ENCODE assay signal across 2 cellular contexts in genomic region chr1:228142616-228143203, GRCh38.
TF ChIP-seq lines count a peak whose summit lies in the region.

No MANE protein-coding gene starts in this region.

TF ChIP-seq in SK-N-SH, 30 proteins besides CTCF, POLR2A, EP300 and RAD21:
- no peak for TF ChIP-seq MXI1 (IDR thresholded peaks at IDR 0.05; ENCODE audit: low read depth, low read length)

TF ChIP-seq in SK-N-SH treated with all-trans-retinoic acid at 6 μM for 48 hours, 23 proteins besides CTCF, POLR2A, EP300 and RAD21:
- no peak for TF ChIP-seq ZC3H10 (CRISPR knock-in tag; IDR thresholded peaks at IDR 0.05)
- TF ChIP-seq ARNTL (CRISPR knock-in tag; IDR thresholded peaks at IDR 0.05; ENCODE audit: borderline replicate concordance, low read depth): no peak
- no peak for TF ChIP-seq TOX (CRISPR knock-in tag; IDR thresholded peaks at IDR 0.05; ENCODE audit: borderline replicate concordance)
- no peak for TF ChIP-seq BACH2 (CRISPR knock-in tag; IDR thresholded peaks at IDR 0.05; ENCODE audit: borderline replicate concordance)
- TF ChIP-seq ZNF8 (CRISPR knock-in tag; IDR thresholded peaks at IDR 0.05): no peak
- TF ChIP-seq ZFP3 (CRISPR knock-in tag; IDR thresholded peaks at IDR 0.05): no peak
- TF ChIP-seq, protein P1, sequence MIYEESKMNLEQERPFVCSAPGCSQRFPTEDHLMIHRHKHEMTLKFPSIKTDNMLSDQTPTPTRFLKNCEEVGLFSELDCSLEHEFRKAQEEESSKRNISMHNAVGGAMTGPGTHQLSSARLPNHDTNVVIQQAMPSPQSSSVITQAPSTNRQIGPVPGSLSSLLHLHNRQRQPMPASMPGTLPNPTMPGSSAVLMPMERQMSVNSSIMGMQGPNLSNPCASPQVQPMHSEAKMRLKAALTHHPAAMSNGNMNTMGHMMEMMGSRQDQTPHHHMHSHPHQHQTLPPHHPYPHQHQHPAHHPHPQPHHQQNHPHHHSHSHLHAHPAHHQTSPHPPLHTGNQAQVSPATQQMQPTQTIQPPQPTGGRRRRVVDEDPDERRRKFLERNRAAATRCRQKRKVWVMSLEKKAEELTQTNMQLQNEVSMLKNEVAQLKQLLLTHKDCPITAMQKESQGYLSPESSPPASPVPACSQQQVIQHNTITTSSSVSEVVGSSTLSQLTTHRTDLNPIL (CRISPR knock-in tag; IDR thresholded peaks at IDR 0.05; ENCODE audit: low read depth): no peak
- no peak for TF ChIP-seq PPARA (CRISPR knock-in tag; IDR thresholded peaks at IDR 0.05; ENCODE audit: borderline replicate concordance)
- TF ChIP-seq ISL1 (CRISPR knock-in tag; IDR thresholded peaks at IDR 0.05): no peak
- TF ChIP-seq ESRRG (CRISPR knock-in tag; IDR thresholded peaks at IDR 0.05): no peak
- TF ChIP-seq ZFP30 (CRISPR knock-in tag; IDR thresholded peaks at IDR 0.05): no peak
- no peak for TF ChIP-seq CSRNP3 (CRISPR knock-in tag; IDR thresholded peaks at IDR 0.05)
